18 cellular contexts compared by ENCODE assay signal in the genomic region with DNA sequence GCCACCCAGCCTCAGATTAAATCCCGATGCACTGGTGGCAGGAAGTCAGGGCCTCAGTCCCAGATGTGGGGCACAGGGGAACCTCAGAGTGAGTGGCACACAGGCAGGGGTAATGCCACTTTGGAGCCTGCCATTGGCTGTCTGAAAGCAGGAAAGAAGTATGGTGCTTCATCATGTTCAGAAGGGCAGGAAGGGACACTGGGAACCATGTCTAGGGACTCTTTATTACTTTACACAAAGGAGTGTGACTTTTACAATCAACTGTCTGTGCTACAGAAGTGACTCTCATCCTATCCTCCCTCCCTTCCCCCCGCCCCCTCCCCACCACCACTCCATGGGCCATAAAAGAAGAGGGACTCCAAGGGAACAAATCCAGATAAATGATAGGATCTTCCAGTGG.
"Had no signal": no experiment of that assay in that cellular context is flagged by ENCODE, and none has a peak within 500 bp of the region (broad histone marks: within the 10 kb centered on the region; RNA-seq: fewer than 3 reads in every experiment).

No MANE protein-coding gene starts in this region.

- DNase-seq: activated CD4-positive, alpha-beta memory T cell treated with anti-CD3 and anti-CD28 coated beads, Interleukin-2, amount 10 ng/mL, durations not matched to agents 7 days and 5 days; activated CD4-positive, alpha-beta T cell treated with anti-CD3 and anti-CD28 coated beads for 4 hours; activated effector memory CD4-positive, alpha-beta T cell treated with anti-CD3 and anti-CD28 coated beads, Interleukin-2, amount 50 U/mL, for 16 hours; activated T-cell treated with anti-CD3 and anti-CD28 coated beads, Interleukin-2, amount 50 U/mL, for 4 hours; dorsolateral prefrontal cortex; hippocampal formation; kidney; left ventricle myocardium inferior; midbrain; stimulated activated CD4-positive, alpha-beta T cell treated with anti-CD3 and anti-CD28 coated beads, Interleukin-12 subunit alpha, Interleukin-12 subunit beta, amount 100 ng/mL, for 4 hours; stimulated activated CD4-positive, alpha-beta T cell treated with anti-CD3 and anti-CD28 coated beads, Interleukin-2, amount 100 ng/mL, for 24 hours; T-helper 17 cell; testis had no signal

- H3K9me3 ChIP-seq: adrenal gland, esophagus muscularis mucosa, left ventricle myocardium inferior, stomach, testis had no signal

- H3K4me3 ChIP-seq: adrenal gland, cardiac muscle cell, dorsolateral prefrontal cortex, esophagus muscularis mucosa, left ventricle myocardium inferior, stomach, testis had no signal

- H3K36me3 ChIP-seq: adrenal gland, cardiac muscle cell, esophagus muscularis mucosa, left ventricle myocardium inferior, stomach had no signal

- H3K79me2 ChIP-seq: parathyroid adenoma had no signal

- H3K4me1 ChIP-seq: adrenal gland, parathyroid adenoma, testis had no signal

- H3K9ac ChIP-seq: parathyroid adenoma had no signal

- H3K27ac ChIP-seq: adrenal gland, cardiac muscle cell, dorsolateral prefrontal cortex, esophagus muscularis mucosa, left ventricle myocardium inferior, parathyroid adenoma, stomach, testis had no signal

- FAIRE-seq: kidney had no signal

- H3K27me3 ChIP-seq: adrenal gland, stomach, testis had no signal

- H2AFZ ChIP-seq: parathyroid adenoma had no signal
